Comparison of ENCODE assay signal across 21 cellular contexts in genomic region chr3:14991818-14992612, GRCh38. TPM values are rescaled to one million over a fixed set of nuclear protein-coding genes. Genes with fewer than 3 reads are reported as not detected.
A peak's percentile ranks its signal among the peaks of the same experiment; 100 is the strongest.
DNase-seq lines count a peak whose midpoint lies in the region; TF ChIP-seq lines count a peak whose summit lies in the region.
"Had no signal": no experiment of that assay in that cellular context is flagged by ENCODE, and none has a peak within 500 bp of the region (broad histone marks: within the 10 kb centered on the region; RNA-seq: fewer than 3 reads in every experiment).

No MANE protein-coding gene starts in this region.

- H3K9ac ChIP-seq in trophoblast cell (ENCODE audit: low read length) = no peak overlapping the region

- H4K12ac ChIP-seq in trophoblast cell (ENCODE audit: low read depth, low read length) = no peak overlapping the region

- no CpG with 5 or more reads among the region's 7 CpGs for WGBS in trophoblast cell (ENCODE audit: extremely low coverage, insufficient coverage, insufficient read length)

- no peak overlapping the region for H2AFZ ChIP-seq in trophoblast cell (ENCODE audit: insufficient read depth, low read length, poor library complexity)

- no peaks in the 10 kb centered on the region for H3K9me3 ChIP-seq in trophoblast cell (ENCODE audit: insufficient read depth, low read depth, low read length)
- H3K9me3 ChIP-seq: left lung, pancreas had no signal

- no peaks in the 10 kb centered on the region for H3K36me3 ChIP-seq in trophoblast cell (ENCODE audit: control insufficient read depth in 1 of 2, insufficient read depth in 2 of 2, low read length in 2 of 2)
- H3K36me3 ChIP-seq: brain microvascular endothelial cell, left lung, pancreas had no signal

- H3K14ac ChIP-seq in trophoblast cell (ENCODE audit: low read length) = no peak overlapping the region

- H3K27me3 ChIP-seq in trophoblast cell (ENCODE audit: insufficient read depth, low read length) = no peaks in the 10 kb centered on the region
- H3K27me3 ChIP-seq: brain microvascular endothelial cell, left lung, pancreas had no signal

- H3K4me3 ChIP-seq in epithelial cell of esophagus (ENCODE audit: low read length) (no peak overlapping the region), trophoblast cell (ENCODE audit: low read depth, low read length) (no peak overlapping the region)
- H3K4me3 ChIP-seq: GM12878, left lung, pancreas, skin epidermis had no signal

- H3K4ac ChIP-seq in trophoblast cell (ENCODE audit: low read depth, low read length) = no peak overlapping the region

- H2BK5ac ChIP-seq in trophoblast cell (ENCODE audit: low read depth, low read length, poor library complexity) = no peak overlapping the region

- TF ChIP-seq CTCF in epithelial cell of esophagus (IDR thresholded peaks at IDR 0.05; ENCODE audit: insufficient read depth, low read depth, low read length, missing control alignments) = no peak

- DNase-seq in EH (ENCODE audit: low read depth) (peak; percentile 13), NCI-H146 (lab: John Stamatoyannopoulos, UW) (peak; percentile 49), epithelial cell of esophagus (ENCODE audit: low read depth) (peak; percentile 53), trophoblast cell (peak in 1 of 2 donors; percentile 9), H4 (ENCODE audit: low spot score) (no peak), DMS 273 treated with DMSO at 0.1 percent for 48 hours (lab: John Stamatoyannopoulos, UW) (no peak), NCI-H2107 treated with DMSO at 0.1 percent for 48 hours (lab: John Stamatoyannopoulos, UW; ENCODE audit: unreplicated experiment) (no peak)
- DNase-seq: activated CD8-positive, alpha-beta T cell treated with anti-CD3 and anti-CD28 coated beads, Interleukin-2, amount 10 ng/mL, durations not matched to agents 7 days and 5 days; activated T-cell treated with anti-CD3 and anti-CD28 coated beads, Interleukin-2, amount 50 U/mL, for 48 hours; brain microvascular endothelial cell; cortex of kidney; GF-D8; left lung; NCI-H2029; NCI-H524; pancreas; SHP77 treated with DMSO at 0.1 percent for 48 hours; stimulated activated CD4-positive, alpha-beta T cell treated with anti-CD3 and anti-CD28 coated beads, Interleukin-4, amount 100 ng/mL, for 4 hours; substantia nigra had no signal

- peak overlapping the region; percentile 41 for H3K18ac ChIP-seq in trophoblast cell (ENCODE audit: low read length)

- no peak overlapping the region for H4K91ac ChIP-seq in trophoblast cell (ENCODE audit: low read depth, low read length)

- H3K27ac ChIP-seq in trophoblast cell (ENCODE audit: low read depth, low read length) = no peak overlapping the region
- H3K27ac ChIP-seq: brain microvascular endothelial cell, left lung, pancreas, skin epidermis had no signal

- H3K4me2 ChIP-seq in trophoblast cell (ENCODE audit: low read length) = no peak overlapping the region

- no peak overlapping the region for H4K8ac ChIP-seq in trophoblast cell (ENCODE audit: low read depth, low read length)

- H2BK12ac ChIP-seq in trophoblast cell (ENCODE audit: low read length) = no peak overlapping the region

- H3K79me1 ChIP-seq in trophoblast cell (ENCODE audit: low read length) = no peaks in the 10 kb centered on the region

- peaks cover 5 to 10% of the 10 kb centered on the region in 2 experiments for H3K4me1 ChIP-seq in trophoblast cell (ENCODE audit: control insufficient read depth in 1 of 2, insufficient read depth in 2 of 2, low read length in 2 of 2)

- no peak overlapping the region for H2BK120ac ChIP-seq in trophoblast cell (ENCODE audit: insufficient read depth, low read length, poor library complexity)

- no peak overlapping the region for H3K23ac ChIP-seq in trophoblast cell (ENCODE audit: low read length)

- H2AK5ac ChIP-seq in trophoblast cell (ENCODE audit: low read length) = no peak overlapping the region

- no peaks in the 10 kb centered on the region for H3K79me2 ChIP-seq in trophoblast cell (ENCODE audit: control insufficient read depth, insufficient read depth, low read length, poor library complexity)

RNA-seq across cellular contexts. Expression of gene NR2C2, which starts 44.6 kb away (rescaled TPM):
- 21.7 and 24.2 TPM in 2 replicates for polyA plus RNA-seq in trophoblast cell (2013)
- total RNA-seq in H4 (2014; rRNA removed; shearing (Covaris generic)) = 12.0 and 12.7 TPM in 2 replicates

Comparison
In these comparisons a context has a peak if more than half of its experiments do, and no peak if none do; other contexts are left out.
1. DNase-seq: peak in EH (single experiment), NCI-H146 (single experiment) and epithelial cell of esophagus (single experiment); none in H4 (single experiment), DMS 273 treated with DMSO at 0.1 percent for 48 hours (single experiment) and NCI-H2107 treated with DMSO at 0.1 percent for 48 hours (single experiment).